ENCODE assay signal across 8 cellular contexts in the genomic region with DNA sequence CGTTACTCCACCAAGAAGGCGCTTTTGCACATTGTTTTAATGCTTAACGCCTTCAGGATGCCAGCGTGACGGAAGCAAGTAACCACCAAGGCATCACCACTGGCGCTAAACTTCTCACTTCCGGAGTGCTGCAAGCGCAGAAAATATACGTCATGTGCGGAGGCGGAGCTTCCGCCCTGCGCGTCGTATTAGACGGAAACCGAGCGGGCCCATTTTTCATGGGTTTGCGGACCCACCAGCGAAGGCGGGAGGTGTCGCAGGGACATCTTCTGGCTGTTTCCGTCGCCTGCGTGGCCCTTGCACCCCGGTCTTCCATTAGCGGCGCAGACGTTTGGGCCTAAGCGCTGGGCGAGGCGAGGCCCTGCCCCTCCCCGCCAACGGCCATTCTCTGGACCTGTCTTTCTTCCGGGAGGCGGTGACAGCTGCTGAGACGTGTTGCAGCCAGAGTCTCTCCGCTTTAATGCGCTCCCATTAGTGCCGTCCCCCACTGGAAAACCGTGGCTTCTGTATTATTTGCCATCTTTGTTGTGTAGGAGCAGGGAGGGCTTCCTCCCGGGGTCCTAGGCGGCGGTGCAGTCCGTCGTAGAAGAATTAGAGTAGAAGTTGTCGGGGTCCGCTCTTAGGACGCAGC. TPM values are rescaled to one million over a fixed set of nuclear protein-coding genes. Genes with fewer than 3 reads are reported as not detected.
DNase-seq lines count a peak whose midpoint lies in the region; FAIRE-seq and TF ChIP-seq lines count a peak whose summit lies in the region.

A gene (plus strand): TSS at position 403 of the 631 bp plus-strand sequence. CDS start 235 bp downstream, outside the sequence.

- H2AFZ ChIP-seq in MM.1S (ENCODE audit: low read length), result peak within 1 kb of the TSS; percentile 88

- H3K27ac Mint-ChIP-seq in neural crest cell (ENCODE audit: unreplicated experiment), result peak within 1 kb of the TSS; percentile 98

- peak within 1 kb of the TSS; percentile 98 for H3K27ac ChIP-seq in MM.1S (ENCODE audit: low read length)
- H3K27ac ChIP-seq in SJCRH30, result peak within 1 kb of the TSS; percentile 82
- peak within 1 kb of the TSS; percentile 96 for H3K27ac ChIP-seq in stomach smooth muscle (ENCODE audit: low read length)

- H3K4me1 ChIP-seq in MM.1S (ENCODE audit: low read length), result peaks cover 6% of the 10 kb centered on the region
- peaks cover 3% of the 10 kb centered on the region; the same call in 1 of the 2 replicates for H3K4me1 ChIP-seq in SJCRH30
- H3K4me1 ChIP-seq in stomach smooth muscle (ENCODE audit: control insufficient read depth, insufficient read depth, low read length), result peaks cover 10% of the 10 kb centered on the region

- H3K27me3 ChIP-seq in MM.1S (replicated peaks; ENCODE audit: insufficient read depth, low read length) (no peaks in the 10 kb centered on the region), SJCRH30 (no peaks in the 10 kb centered on the region), stomach smooth muscle (ENCODE audit: control insufficient read depth in 1 of 2, insufficient read depth in 2 of 2, low read length in 2 of 2) (no peaks in the 10 kb centered on the region)

- no peaks in the 10 kb centered on the region for H3K27me3 Mint-ChIP-seq in neural crest cell (ENCODE audit: low read depth)

- FAIRE-seq in G401.6 (lab: Jason Lieb, UNC), result peak; percentile 97

- TF ChIP-seq CTCF in MM.1S (IDR thresholded peaks at IDR 0.05; ENCODE audit: low read length) (no peak), fibroblast of villous mesenchyme (IDR thresholded peaks at IDR 0.05; ENCODE audit: insufficient read depth, low read depth, low read length) (no peak), neural crest cell (conservative IDR thresholded peaks at IDR 0.05) (no peak)

- H4K20me1 ChIP-seq in MM.1S (ENCODE audit: insufficient read depth, low read length), result no peaks in the 10 kb centered on the region

- H3K4me3 ChIP-seq in MM.1S (ENCODE audit: low read length) (peak within 1 kb of the TSS; percentile 96), SJCRH30 (peak within 1 kb of the TSS; percentile 65), fibroblast of villous mesenchyme (ENCODE audit: low read depth, low read length) (peak within 1 kb of the TSS; percentile 99), stomach smooth muscle (ENCODE audit: low read length in 2 of 2) (peak within 1 kb of the TSS; percentile 90 to 99)

- H3K9ac ChIP-seq in MM.1S (ENCODE audit: low read length) (peak within 1 kb of the TSS; percentile 96), stomach smooth muscle (ENCODE audit: low read length in 2 of 2) (peak within 1 kb of the TSS; percentile 89 to 97)

- peaks cover 37% of the 10 kb centered on the region for H3K79me2 ChIP-seq in MM.1S (ENCODE audit: low read length)

- no peaks in the 10 kb centered on the region for H3K9me2 ChIP-seq in MM.1S (replicated peaks; ENCODE audit: insufficient read depth, low read length)

- peak within 1 kb of the TSS; percentile 98 for H3K4me3 Mint-ChIP-seq in neural crest cell

- no peaks in the 10 kb centered on the region for H3K36me3 Mint-ChIP-seq in neural crest cell (ENCODE audit: low read depth)

- H3K4me2 ChIP-seq in MM.1S (ENCODE audit: low read depth, low read length), result peak within 1 kb of the TSS; percentile 72

- no peaks in the 10 kb centered on the region for H3K9me3 ChIP-seq in MM.1S (replicated peaks; ENCODE audit: insufficient read depth, low read length)
- H3K9me3 ChIP-seq in SJCRH30 (replicated peaks), result no peaks in the 10 kb centered on the region
- H3K9me3 ChIP-seq in stomach smooth muscle (ENCODE audit: control insufficient read depth in 2 of 2, low read length in 2 of 2), result no peaks in the 10 kb centered on the region

- peaks cover 26% of the 10 kb centered on the region for H3K4me1 Mint-ChIP-seq in neural crest cell

- DNase-seq in HCEC 1CT (peak; percentile 95), MM.1S (peak; percentile 97), SJCRH30 (peak; percentile 92 to 94), fibroblast of villous mesenchyme (ENCODE audit: low read depth) (peak; percentile 97), neural crest cell (ENCODE audit: low read depth, low spot score) (peak; percentile 93)
- peak; percentile 95 for DNase-seq in activated gamma-delta T cell treated with anti-CD3 and anti-CD28 coated beads, Interleukin-2, amount 50 U/mL, for 16 hours (ENCODE audit: low read depth)

- peaks cover 21% of the 10 kb centered on the region for H3F3A ChIP-seq in MM.1S (ENCODE audit: insufficient read depth, low read length)

- H3K9me3 Mint-ChIP-seq in neural crest cell, result no peaks in the 10 kb centered on the region

- H3K36me3 ChIP-seq in MM.1S (replicated peaks; ENCODE audit: insufficient read depth, low read length), result no peaks in the 10 kb centered on the region
- no peaks in the 10 kb centered on the region for H3K36me3 ChIP-seq in SJCRH30
- H3K36me3 ChIP-seq in stomach smooth muscle (ENCODE audit: control insufficient read depth in 2 of 2, insufficient read depth in 2 of 2, low read length in 2 of 2), result no peaks in the 10 kb centered on the region

RNA-seq across cellular contexts. Expression of the gene that starts here (rescaled TPM):
- total RNA-seq in SJCRH30 (2014; rRNA removed; shearing (Covaris generic)), result 24.5 and 28.4 TPM in 2 replicates
- total RNA-seq in fibroblast of villous mesenchyme (67.3 and 94.1 TPM in 2 replicates), neural crest cell (39.2 and 41.5 TPM in 2 replicates)

Comparison
In these comparisons a context has a peak if more than half of its experiments do, and no peak if none do; other contexts are left out.
1. Peak in every context shown above with its lines: DNase-seq, H3K4me3 ChIP-seq and H3K27ac ChIP-seq.